Comparison of ENCODE assay signal across 16 cellular contexts in genomic region chrX:134158821-134159512, GRCh38.
DNase-seq lines count a peak whose midpoint lies in the region; ATAC-seq and TF ChIP-seq lines count a peak whose summit lies in the region.
"Had no signal": no experiment of that assay in that cellular context is flagged by ENCODE, and none has a peak within 500 bp of the region (broad histone marks: within the 10 kb centered on the region; RNA-seq: fewer than 3 reads in every experiment).

No MANE protein-coding gene starts in this region.

- H3K4me2 ChIP-seq in neural progenitor cell, result no peak overlapping the region
- H3K4me2 ChIP-seq: GM23338 had no signal

- no peaks in the 10 kb centered on the region for H3K27me3 Mint-ChIP-seq in activated T-cell treated with anti-CD3 and anti-CD28 coated beads, Interleukin-2, amount 50 U/mL, for 4 hours (ENCODE audit: low read depth)
- H3K27me3 Mint-ChIP-seq in neural progenitor cell (ENCODE audit: insufficient read depth, low read depth), result peaks cover 2% of the 10 kb centered on the region

- no peak overlapping the region for H3K27ac ChIP-seq in neural progenitor cell
- H3K27ac ChIP-seq: left ventricle myocardium inferior, skin epidermis, VCaP had no signal

- H3K36me3 Mint-ChIP-seq in activated T-cell treated with anti-CD3 and anti-CD28 coated beads, Interleukin-2, amount 50 U/mL, for 4 hours (ENCODE audit: insufficient read depth), result no peaks in the 10 kb centered on the region
- H3K36me3 Mint-ChIP-seq in neural progenitor cell, result no peaks in the 10 kb centered on the region
- H3K36me3 Mint-ChIP-seq: T-cell had no signal

- H3K27ac Mint-ChIP-seq in neural progenitor cell, result peak overlapping the region; percentile 38
- H3K27ac Mint-ChIP-seq: GM23338, T-cell had no signal

- no peak overlapping the region for H3K4me3 ChIP-seq in neural progenitor cell
- H3K4me3 ChIP-seq: GM23338, left ventricle myocardium inferior, skin epidermis had no signal

- H3F3A ChIP-seq in neural progenitor cell (ENCODE audit: low read depth), result peaks cover 7% of the 10 kb centered on the region

- no peak for TF ChIP-seq CTCF in neural progenitor cell (IDR thresholded peaks at IDR 0.05)

- peaks cover 4% of the 10 kb centered on the region for H3K4me1 Mint-ChIP-seq in activated T-cell treated with anti-CD3 and anti-CD28 coated beads, Interleukin-2, amount 50 U/mL, for 4 hours (ENCODE audit: low read depth)
- H3K4me1 Mint-ChIP-seq in neural progenitor cell, result peaks cover 41% of the 10 kb centered on the region
- H3K4me1 Mint-ChIP-seq: GM23338 had no signal

- DNase-seq in activated CD4-positive, alpha-beta T cell treated with anti-CD3 and anti-CD28 coated beads, Interleukin-2, amount 50 U/mL, for 48 hours, result peak; percentile 33 to 48
- DNase-seq in activated CD4-positive, alpha-beta T cell treated with anti-CD3 and anti-CD28 coated beads, Interleukin-2, amount 50 U/mL, for 4 hours, result no peak
- no peak for DNase-seq in activated T-cell treated with anti-CD3 and anti-CD28 coated beads, Interleukin-2, amount 50 U/mL, for 4 hours
- DNase-seq in neural progenitor cell (ENCODE audit: low spot score), result no peak
- DNase-seq in NCI-H2196 (lab: John Stamatoyannopoulos, UW; ENCODE audit: unreplicated experiment), result no peak
- DNase-seq: anterior cingulate cortex, C1 segment of cervical spinal cord, left ventricle myocardium inferior, NCI-H1694 treated with DMSO at 0.1 percent for 48 hours, T-cell had no signal

- H3K27me3 ChIP-seq in neural progenitor cell, result no peaks in the 10 kb centered on the region

- H3K9me3 Mint-ChIP-seq in activated T-cell treated with anti-CD3 and anti-CD28 coated beads, Interleukin-2, amount 50 U/mL, for 4 hours, result no peaks in the 10 kb centered on the region
- H3K9me3 Mint-ChIP-seq in neural progenitor cell, result no peaks in the 10 kb centered on the region
- H3K9me3 Mint-ChIP-seq: GM23338, T-cell had no signal

- no peak overlapping the region for H2AFZ ChIP-seq in neural progenitor cell (replicated peaks)
- H2AFZ ChIP-seq: GM23338 had no signal

- no peaks in the 10 kb centered on the region for H3K79me2 ChIP-seq in neural progenitor cell (ENCODE audit: low read depth)

- H3K9me3 ChIP-seq in neural progenitor cell (ENCODE audit: low read depth), result peaks cover 4% of the 10 kb centered on the region
- H3K9me3 ChIP-seq: left ventricle myocardium inferior had no signal

- no peaks in the 10 kb centered on the region for H3K36me3 ChIP-seq in neural progenitor cell
- H3K36me3 ChIP-seq: left ventricle myocardium inferior had no signal

- H3K4me1 ChIP-seq in neural progenitor cell, result no peaks in the 10 kb centered on the region
- H3K4me1 ChIP-seq: left ventricle myocardium inferior had no signal

- H3K9ac ChIP-seq in neural progenitor cell, result no peak overlapping the region

- H3K4me3 Mint-ChIP-seq in activated T-cell treated with anti-CD3 and anti-CD28 coated beads, Interleukin-2, amount 50 U/mL, for 4 hours, result no peak overlapping the region
- peak overlapping the region; percentile 25 for H3K4me3 Mint-ChIP-seq in neural progenitor cell
- H3K4me3 Mint-ChIP-seq: GM23338, T-cell had no signal

- H4K20me1 ChIP-seq in neural progenitor cell (ENCODE audit: low read depth), result no peaks in the 10 kb centered on the region

- ATAC-seq in GM19463 (IDR thresholded peaks at IDR 0.05; ENCODE audit: unreplicated experiment) (peak; percentile 48), GM19328 (IDR thresholded peaks at IDR 0.05; ENCODE audit: unreplicated experiment) (no peak), GM21360 (IDR thresholded peaks at IDR 0.05; ENCODE audit: unreplicated experiment) (no peak)
- ATAC-seq in activated T-cell treated with anti-CD3 and anti-CD28 coated beads, Interleukin-2, amount 50 U/mL, for 4 hours, result peak; percentile 87 to 88
- ATAC-seq: GM23338, T-cell had no signal

Comparison
In these comparisons a context has a peak if more than half of its experiments do, and no peak if none do; other contexts are left out.
1. DNase-seq: peak in activated CD4-positive, alpha-beta T cell treated with anti-CD3 and anti-CD28 coated beads, Interleukin-2, amount 50 U/mL, for 48 hours (2 of 2); none in activated CD4-positive, alpha-beta T cell treated with anti-CD3 and anti-CD28 coated beads, Interleukin-2, amount 50 U/mL, for 4 hours (0 of 2), activated T-cell treated with anti-CD3 and anti-CD28 coated beads, Interleukin-2, amount 50 U/mL, for 4 hours (single experiment), neural progenitor cell (single experiment) and NCI-H2196 (single experiment).
2. ATAC-seq: peak in GM19463 (single experiment) and activated T-cell treated with anti-CD3 and anti-CD28 coated beads, Interleukin-2, amount 50 U/mL, for 4 hours (2 of 2); none in GM19328 (single experiment) and GM21360 (single experiment).